ENCODE assay signal across 8 cellular contexts in the genomic region with DNA sequence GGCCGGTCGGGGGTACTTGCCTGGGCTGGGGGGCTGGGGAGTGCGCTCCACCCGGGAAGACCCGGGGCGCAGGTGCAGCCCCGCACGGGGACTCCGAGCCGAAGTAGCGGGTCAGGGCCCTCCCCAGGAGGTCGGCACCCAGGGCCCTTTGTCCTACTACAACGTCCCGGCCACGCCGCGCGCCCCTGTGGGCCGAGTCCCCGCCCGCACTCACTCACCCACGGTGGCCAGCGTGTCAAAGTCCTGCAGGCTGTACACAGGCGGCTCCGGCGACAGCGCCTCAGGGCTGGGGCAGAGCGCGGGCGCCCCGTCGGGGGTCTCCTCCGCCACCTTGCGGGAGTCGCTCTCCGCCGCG. TPM values are rescaled to one million over a fixed set of nuclear protein-coding genes. Genes with fewer than 3 reads are reported as not detected.
DNase-seq lines count a peak whose midpoint lies in the region; ATAC-seq and TF ChIP-seq lines count a peak whose summit lies in the region.

No MANE protein-coding gene starts in this region.

- H3K27me3 Mint-ChIP-seq in CD4-positive, alpha-beta T cell = no peaks in the 10 kb centered on the region

- H3K4me1 ChIP-seq in body of pancreas (no peaks in the 10 kb centered on the region), upper lobe of right lung (no peaks in the 10 kb centered on the region)

- H3K4me3 ChIP-seq in body of pancreas (peak overlapping the region; percentile 21 to 39), upper lobe of right lung (peak overlapping the region; percentile 61)

- ATAC-seq in CD4-positive, alpha-beta T cell (ENCODE audit: poor library complexity) = no peak
- ATAC-seq in GM19468 (IDR thresholded peaks at IDR 0.05; ENCODE audit: extremely low read depth, unreplicated experiment) (peak; percentile 10), HG03558 (IDR thresholded peaks at IDR 0.05; ENCODE audit: extremely low read depth, unreplicated experiment) (peak; percentile 7), body of pancreas (peak; percentile 31), upper lobe of right lung (peak; percentile 62)

- POLR2A ChIA-PET in CD4-positive, alpha-beta T cell (lab: Charles Lee) = interaction anchor here (1.0 to 1.9 kb wide), 6 partner anchors 13 to 102 kb away, joined by 3 to 18 read pairs (median 6); no protein-coding TSS in a partner anchor

- intact Hi-C loops in CD4-positive, alpha-beta T cell (cut with DNase I, micrococcal nuclease) = no loop called here
- intact Hi-C loops in body of pancreas (cut with DNase I) = no loop called here
- intact Hi-C loops in upper lobe of right lung (cut with DNase I) = no loop called here

- 0% methylated on average over 2 of the region's 38 CpGs; no CpG with 5 or more reads in 1 of the 2 donors for WGBS in body of pancreas, 2 donors

- H3K9me3 Mint-ChIP-seq in CD4-positive, alpha-beta T cell = no peaks in the 10 kb centered on the region

- no peaks in the 10 kb centered on the region for H3K9me3 ChIP-seq in CD4-positive, alpha-beta T cell (ENCODE audit: control insufficient read depth, low read length)
- H3K9me3 ChIP-seq in body of pancreas (no peaks in the 10 kb centered on the region), upper lobe of right lung (no peaks in the 10 kb centered on the region)

- H3K27me3 ChIP-seq in CD4-positive, alpha-beta T cell (ENCODE audit: control insufficient read depth, insufficient read depth, low read length) = no peaks in the 10 kb centered on the region
- H3K27me3 ChIP-seq in body of pancreas (no peaks in the 10 kb centered on the region), upper lobe of right lung (no peaks in the 10 kb centered on the region)

- no peak overlapping the region for H3K27ac Mint-ChIP-seq in CD4-positive, alpha-beta T cell

- no peaks in the 10 kb centered on the region for H3K36me3 ChIP-seq in body of pancreas (replicated peaks in 1 of 2; ENCODE audit: insufficient read depth in 1 of 2, low read depth in 2 of 2)
- H3K36me3 ChIP-seq in upper lobe of right lung = no peaks in the 10 kb centered on the region

- peaks cover 19% of the 10 kb centered on the region for H3K4me1 Mint-ChIP-seq in CD4-positive, alpha-beta T cell (ENCODE audit: low read depth)

- peak overlapping the region; percentile 29 for H3K27ac ChIP-seq in CD4-positive, alpha-beta T cell (ENCODE audit: low read depth, low read length)
- H3K27ac ChIP-seq in body of pancreas (peak overlapping the region in 3 of 4 donors; percentile 53 to 66 (median 58)), upper lobe of right lung (peak overlapping the region; percentile 72)

- CTCF ChIA-PET in CD4-positive, alpha-beta T cell (lab: Charles Lee) = no interaction called here

- peak in 1 of 10 experiments; percentile 19 for DNase-seq in CD4-positive, alpha-beta T cell
- DNase-seq in body of pancreas (peak in 2 of 4 donors; percentile 16 to 27), mesenteric fat pad (ENCODE audit: low spot score) (peak; percentile 90), upper lobe of right lung (no peak), Kasumi-1 (lab: John Stamatoyannopoulos, UW) (no peak), AG20443 (ENCODE audit: low spot score) (no peak)

- TF ChIP-seq CTCF in CD4-positive, alpha-beta T cell (IDR thresholded peaks at IDR 0.05) = no peak
- no peak for TF ChIP-seq CTCF in body of pancreas (IDR thresholded peaks at IDR 0.05)
- TF ChIP-seq CTCF in upper lobe of right lung (IDR thresholded peaks at IDR 0.05) = no peak

- H3K36me3 Mint-ChIP-seq in CD4-positive, alpha-beta T cell (ENCODE audit: low read depth) = peaks cover 11% of the 10 kb centered on the region

- no peak for TF ChIP-seq POLR2A in body of pancreas (IDR thresholded peaks at IDR 0.05)

- H3K4me3 Mint-ChIP-seq in CD4-positive, alpha-beta T cell = peak overlapping the region; percentile 99

RNA-seq across cellular contexts. Expression of gene PRKX, which starts 0.6 kb away (rescaled TPM):
- 10 to 100 TPM; 31.6 to 35.4 TPM for total RNA-seq in CD4-positive, alpha-beta T cell
- 10 to 100 TPM in 1 of 2 donors, 1 to 10 TPM in 1; 8.6 to 11.2 TPM for total RNA-seq in body of pancreas
- 23.1 TPM for total RNA-seq in mesenteric fat pad
- total RNA-seq in upper lobe of right lung = 23.8 TPM
